ENCODE assay signal across 1 cellular context in genomic region chr12:115437061-115437567, GRCh38.
TF ChIP-seq lines count a peak whose summit lies in the region.

No MANE protein-coding gene starts in this region.

TF ChIP-seq in HepG2, 621 proteins besides CTCF, POLR2A, EP300 and RAD21 (continued from another document and continues in another):
- TF ChIP-seq ZBED4 (CRISPR knock-in tag; IDR thresholded peaks at IDR 0.05; ENCODE audit: borderline replicate concordance) (no peak), ZC3H4 (CRISPR knock-in tag; IDR thresholded peaks at IDR 0.05; ENCODE audit: borderline replicate concordance) (no peak), HNRNPL (IDR thresholded peaks at IDR 0.05; ENCODE audit: low read depth, low read length) (no peak), ARID2 (CRISPR knock-in tag; IDR thresholded peaks at IDR 0.05; ENCODE audit: borderline replicate concordance) (no peak), ZNF138 (CRISPR knock-in tag; IDR thresholded peaks at IDR 0.05; ENCODE audit: low read depth) (no peak), ZNF350 (CRISPR knock-in tag; IDR thresholded peaks at IDR 0.05; ENCODE audit: borderline replicate concordance, low read depth) (peak; percentile 64; the same call in 1 of the 2 replicates), IRX3 (CRISPR knock-in tag; IDR thresholded peaks at IDR 0.05; ENCODE audit: borderline replicate concordance, low read depth) (no peak), TEF (CRISPR knock-in tag; IDR thresholded peaks at IDR 0.05) (no peak), SUZ12 (IDR thresholded peaks at IDR 0.05; ENCODE audit: low read depth, low read length) (no peak), ZNF800 (CRISPR knock-in tag; IDR thresholded peaks at IDR 0.05) (no peak), NFYC (CRISPR knock-in tag; IDR thresholded peaks at IDR 0.05) (no peak), ZNF556 (CRISPR knock-in tag; IDR thresholded peaks at IDR 0.05; ENCODE audit: borderline replicate concordance) (no peak), MAFF (IDR thresholded peaks at IDR 0.05; ENCODE audit: low read depth, low read length) (no peak), KMT2B (CRISPR knock-in tag; IDR thresholded peaks at IDR 0.05) (no peak), ZNF619 (CRISPR knock-in tag; IDR thresholded peaks at IDR 0.05) (no peak), ZNF777 (CRISPR knock-in tag; IDR thresholded peaks at IDR 0.05) (no peak), ZNF549 (CRISPR knock-in tag; IDR thresholded peaks at IDR 0.05) (no peak), NCOR1 (IDR thresholded peaks at IDR 0.05; ENCODE audit: borderline replicate concordance, low read length) (peak; percentile 26; the same call in 1 of the 2 replicates), ZSCAN30 (CRISPR knock-in tag; IDR thresholded peaks at IDR 0.05) (no peak), ZNF318 (CRISPR knock-in tag; IDR thresholded peaks at IDR 0.05) (no peak), NR2F1 (CRISPR knock-in tag; IDR thresholded peaks at IDR 0.05) (peak; percentile 49 to 64; a peak in 3 of 4 replicates), ZNF275 (CRISPR knock-in tag; IDR thresholded peaks at IDR 0.05; ENCODE audit: borderline replicate concordance) (no peak; the same call in 1 of the 2 replicates), NFIC (IDR thresholded peaks at IDR 0.05; ENCODE audit: low read length) (no peak), PRDM15 (CRISPR knock-in tag; IDR thresholded peaks at IDR 0.05) (no peak), SAP130 (CRISPR knock-in tag; IDR thresholded peaks at IDR 0.05; ENCODE audit: low read depth) (peak; percentile 72; the same call in 1 of the 2 replicates), ZNF484 (CRISPR knock-in tag; IDR thresholded peaks at IDR 0.05; ENCODE audit: borderline replicate concordance, low read depth) (no peak), SATB2 (CRISPR knock-in tag; IDR thresholded peaks at IDR 0.05) (no peak), CREB3 (CRISPR knock-in tag; IDR thresholded peaks at IDR 0.05) (no peak), ATF7-NPFF (CRISPR knock-in tag; IDR thresholded peaks at IDR 0.05; ENCODE audit: low read depth) (no peak), ZNF772 (CRISPR knock-in tag; IDR thresholded peaks at IDR 0.05) (no peak)
